33 cellular contexts compared by ENCODE assay signal in genomic region chr11:29131055-29131454, GRCh38.
"Had no signal": no experiment of that assay in that cellular context is flagged by ENCODE, and none has a peak within 500 bp of the region (broad histone marks: within the 10 kb centered on the region; RNA-seq: fewer than 3 reads in every experiment).

No MANE protein-coding gene starts in this region.

- H3K27ac ChIP-seq: adrenal gland, cardiac muscle cell, colonic mucosa, WERI-Rb-1 had no signal

- H3K9me3 ChIP-seq: adrenal gland, colonic mucosa had no signal

- H3K4me3 ChIP-seq: adrenal gland, cardiac muscle cell, colonic mucosa had no signal

- H3K36me3 ChIP-seq: adrenal gland, cardiac muscle cell, colonic mucosa, WERI-Rb-1 had no signal

- FAIRE-seq: bronchial epithelial cell had no signal

- H3K4me1 ChIP-seq: adrenal gland, colonic mucosa had no signal

- DNase-seq: activated CD4-positive, alpha-beta memory T cell treated with anti-CD3 and anti-CD28 coated beads, Interleukin-2, amount 10 ng/mL, durations not matched to agents 7 days and 5 days; activated CD4-positive, alpha-beta T cell treated with anti-CD3 and anti-CD28 coated beads for 1 hour; activated CD4-positive, alpha-beta T cell treated with anti-CD3 and anti-CD28 coated beads for 36 hours; activated CD4-positive, alpha-beta T cell treated with anti-CD3 and anti-CD28 coated beads for 48 hours; activated CD4-positive, alpha-beta T cell treated with anti-CD3 and anti-CD28 coated beads, Interleukin-2, amount 10 ng/mL, durations not matched to agents 7 days and 5 days; activated CD4-positive, alpha-beta T cell treated with anti-CD3 and anti-CD28 coated beads, Interleukin-2, amount 50 U/mL, for 48 hours; activated CD4-positive, CD25-positive, alpha-beta regulatory T cell; activated CD8-positive, alpha-beta memory T cell treated with anti-CD3 and anti-CD28 coated beads for 24 hours; activated CD8-positive, alpha-beta memory T cell treated with anti-CD3 and anti-CD28 coated beads, Interleukin-2, amount 10 ng/mL, durations not matched to agents 7 days and 5 days; activated CD8-positive, alpha-beta memory T cell treated with anti-CD3 and anti-CD28 coated beads, Interleukin-2, amount 50 U/mL, for 48 hours; activated CD8-positive, alpha-beta T cell treated with anti-CD3 and anti-CD28 coated beads, Interleukin-2, amount 10 ng/mL, durations not matched to agents 7 days and 5 days; activated effector memory CD4-positive, alpha-beta T cell treated with anti-CD3 and anti-CD28 coated beads, Interleukin-2, amount 50 U/mL, for 16 hours; activated gamma-delta T cell treated with Interleukin-2 at 50 U/mL for 16 hours; activated naive CD4-positive, alpha-beta T cell; activated naive CD4-positive, alpha-beta T cell treated with anti-CD3 and anti-CD28 coated beads for 36 hours; activated naive CD4-positive, alpha-beta T cell treated with anti-CD3 and anti-CD28 coated beads, Interleukin-2, amount 50 U/mL, for 16 hours; activated naive CD8-positive, alpha-beta T cell treated with anti-CD3 and anti-CD28 coated beads for 36 hours; activated T-cell treated with anti-CD3 and anti-CD28 coated beads, Interleukin-2, amount 50 U/mL, for 24 hours; activated T-cell treated with anti-CD3 and anti-CD28 coated beads, Interleukin-2, amount 50 U/mL, for 48 hours; adrenal gland; amniotic stem cell; aorta; caudate nucleus; cerebellar nuclear complex; colonic mucosa; T-helper 2 cell; T-helper 9 cell; WERI-Rb-1 had no signal

- ATAC-seq: activated CD4-positive, alpha-beta T cell treated with anti-CD3 and anti-CD28 coated beads for 36 hours; activated CD4-positive, CD25-positive, alpha-beta regulatory T cell treated with anti-CD3 and anti-CD28 coated beads, Interleukin-2, amount 50 U/mL, for 24 hours; activated CD8-positive, alpha-beta memory T cell treated with anti-CD3 and anti-CD28 coated beads, Interleukin-2, amount 10 ng/mL, durations not matched to agents 7 days and 5 days; activated CD8-positive, alpha-beta T cell treated with anti-CD3 and anti-CD28 coated beads, Interleukin-2, amount 10 ng/mL, durations not matched to agents 7 days and 5 days; activated naive CD4-positive, alpha-beta T cell treated with anti-CD3 and anti-CD28 coated beads, Interleukin-2, amount 50 U/mL, for 72 hours; WTC11 had no signal

- H3K27me3 ChIP-seq: adrenal gland, cardiac muscle cell, colonic mucosa had no signal
